In the genomic region with DNA sequence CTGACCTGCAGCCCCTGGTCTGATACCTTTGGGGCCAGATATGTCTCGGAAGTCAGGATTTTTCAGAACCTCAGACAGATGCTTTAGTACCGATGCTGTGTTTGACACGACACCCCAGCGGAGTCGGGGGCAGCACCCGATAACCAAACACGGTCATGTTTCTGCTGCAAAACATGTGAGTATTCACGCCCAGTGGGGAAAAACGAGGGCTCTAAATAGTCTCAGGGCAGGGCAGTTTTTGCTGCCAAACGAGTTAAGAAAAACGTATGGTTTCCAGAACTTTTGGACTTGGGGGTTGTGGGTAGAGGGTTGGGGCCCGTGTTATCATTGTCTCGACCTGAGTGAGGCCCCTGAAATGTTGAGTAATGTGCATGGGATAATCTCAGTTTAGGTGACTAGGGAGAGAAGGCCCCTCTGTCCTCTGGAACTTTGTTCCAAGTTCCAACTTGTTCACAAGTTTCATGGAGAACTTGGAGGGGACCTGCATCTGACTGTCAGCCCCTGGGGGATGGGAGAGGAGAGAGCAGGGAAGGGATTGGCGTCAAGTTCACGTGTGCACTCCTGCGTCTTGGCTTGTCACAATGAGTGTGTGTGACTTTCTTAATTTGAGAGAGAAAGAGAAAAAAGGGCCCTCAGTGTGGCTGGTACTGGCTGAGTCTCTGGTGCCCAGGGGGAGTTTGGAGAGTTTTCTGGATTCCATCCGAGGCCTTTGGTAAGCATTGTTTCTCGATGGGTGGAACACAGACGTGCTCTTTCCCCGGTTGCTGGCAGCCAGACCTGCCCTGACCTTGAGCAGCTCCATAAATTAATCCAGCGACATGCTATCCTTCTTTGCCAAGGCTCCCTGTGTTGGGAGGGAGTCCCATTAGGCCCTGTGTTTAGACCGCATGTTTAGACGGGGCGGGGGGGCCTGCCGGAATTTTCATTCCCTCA, we compare ENCODE assay signal across 1 cellular context.
TF ChIP-seq lines count a peak whose summit lies in the region.

No MANE protein-coding gene starts in this region.

TF ChIP-seq in HepG2, 621 proteins besides CTCF, POLR2A, EP300 and RAD21 (continued from another document and continues in another):
- TF ChIP-seq MLX (CRISPR knock-in tag; IDR thresholded peaks at IDR 0.05) (no peak), TRIM24 (CRISPR knock-in tag; IDR thresholded peaks at IDR 0.05) (no peak), TBX2 (CRISPR knock-in tag; IDR thresholded peaks at IDR 0.05; ENCODE audit: borderline replicate concordance) (peak; percentile 35; the same call in 1 of the 2 replicates), ZNF558 (CRISPR knock-in tag; IDR thresholded peaks at IDR 0.05; ENCODE audit: borderline replicate concordance) (no peak), ZNF501 (CRISPR knock-in tag; IDR thresholded peaks at IDR 0.05) (peak; percentile 44; the same call in 1 of the 2 replicates), SOX13 (IDR thresholded peaks at IDR 0.05) (no peak), SOX13 (CRISPR knock-in tag; conservative IDR thresholded peaks at IDR 0.05 in 1 of 2, IDR thresholded peaks at IDR 0.05 in 1 of 2) (0 out of 4 replicates have a peak, but pooled peaks of 1 of the 2 experiments have one; percentile 4), HDAC1 (CRISPR knock-in tag; IDR thresholded peaks at IDR 0.05) (peak; percentile 34; the same call in 1 of the 2 replicates), HIVEP1 (CRISPR knock-in tag; IDR thresholded peaks at IDR 0.05) (no peak), TAF15 (IDR thresholded peaks at IDR 0.05; ENCODE audit: low read depth, low read length, poor library complexity, severe bottlenecking) (no peak), TP53 (CRISPR knock-in tag; conservative IDR thresholded peaks at IDR 0.05) (no peak), SMYD3 (CRISPR knock-in tag; IDR thresholded peaks at IDR 0.05) (0 out of 2 replicates have a peak, but pooled peaks have one; percentile 24), ZNF510 (CRISPR knock-in tag; IDR thresholded peaks at IDR 0.05; ENCODE audit: low read depth) (no peak), RBM39 (IDR thresholded peaks at IDR 0.05; ENCODE audit: low read depth, low read length, poor library complexity, severe bottlenecking) (no peak), SRF (IDR thresholded peaks at IDR 0.05; ENCODE audit: low read depth, low read length) (no peak), ZNF776 (CRISPR knock-in tag; IDR thresholded peaks at IDR 0.05) (no peak), AFF4 (CRISPR knock-in tag; IDR thresholded peaks at IDR 0.05) (no peak), ZNF607 (CRISPR knock-in tag; IDR thresholded peaks at IDR 0.05; ENCODE audit: borderline replicate concordance) (no peak), RXRA (CRISPR knock-in tag; IDR thresholded peaks at IDR 0.05) (peak; percentile 24; the same call in 1 of the 2 replicates), NR1H2 (CRISPR knock-in tag; IDR thresholded peaks at IDR 0.05; ENCODE audit: borderline replicate concordance, low read depth) (no peak), ZC3H4 (CRISPR knock-in tag; IDR thresholded peaks at IDR 0.05; ENCODE audit: borderline replicate concordance) (no peak), ZNF737 (CRISPR knock-in tag; IDR thresholded peaks at IDR 0.05; ENCODE audit: borderline replicate concordance) (0 out of 2 replicates have a peak, but pooled peaks have one; percentile 57), AHR (CRISPR knock-in tag; IDR thresholded peaks at IDR 0.05) (no peak), ZNF772 (CRISPR knock-in tag; IDR thresholded peaks at IDR 0.05) (0 out of 2 replicates have a peak, but pooled peaks have one; percentile 56), KMT2B (CRISPR knock-in tag; IDR thresholded peaks at IDR 0.05) (0 out of 2 replicates have a peak, but pooled peaks have one; percentile 11), ETV6 (CRISPR knock-in tag; conservative IDR thresholded peaks at IDR 0.05) (no peak), ARID3A (IDR thresholded peaks at IDR 0.05; ENCODE audit: low read depth, low read length) (no peak), ZNF547 (CRISPR knock-in tag; IDR thresholded peaks at IDR 0.05) (no peak), DNMT1 (CRISPR knock-in tag; IDR thresholded peaks at IDR 0.05) (no peak), ZC3H13 (CRISPR knock-in tag; IDR thresholded peaks at IDR 0.05) (no peak), SP2 (CRISPR knock-in tag; IDR thresholded peaks at IDR 0.05) (no peak), TEAD3 (CRISPR knock-in tag; optimal IDR thresholded peaks at IDR 0.05; ENCODE audit: borderline replicate concordance) (no peak), TFAP4 (IDR thresholded peaks at IDR 0.05; ENCODE audit: borderline replicate concordance, low read depth) (no peak), SALL2 (CRISPR knock-in tag; IDR thresholded peaks at IDR 0.05) (no peak)
- TF ChIP-seq, protein P1, sequence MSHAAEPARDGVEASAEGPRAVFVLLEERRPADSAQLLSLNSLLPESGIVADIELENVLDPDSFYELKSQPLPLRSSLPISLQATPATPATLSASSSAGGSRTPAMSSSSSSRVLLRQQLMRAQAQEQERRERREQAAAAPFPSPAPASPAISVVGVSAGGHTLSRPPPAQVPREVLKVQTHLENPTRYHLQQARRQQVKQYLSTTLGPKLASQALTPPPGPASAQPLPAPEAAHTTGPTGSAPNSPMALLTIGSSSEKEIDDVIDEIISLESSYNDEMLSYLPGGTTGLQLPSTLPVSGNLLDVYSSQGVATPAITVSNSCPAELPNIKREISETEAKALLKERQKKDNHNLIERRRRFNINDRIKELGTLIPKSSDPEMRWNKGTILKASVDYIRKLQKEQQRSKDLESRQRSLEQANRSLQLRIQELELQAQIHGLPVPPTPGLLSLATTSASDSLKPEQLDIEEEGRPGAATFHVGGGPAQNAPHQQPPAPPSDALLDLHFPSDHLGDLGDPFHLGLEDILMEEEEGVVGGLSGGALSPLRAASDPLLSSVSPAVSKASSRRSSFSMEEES (CRISPR knock-in tag; IDR thresholded peaks at IDR 0.05) = no peak
- TF ChIP-seq, protein P2, sequence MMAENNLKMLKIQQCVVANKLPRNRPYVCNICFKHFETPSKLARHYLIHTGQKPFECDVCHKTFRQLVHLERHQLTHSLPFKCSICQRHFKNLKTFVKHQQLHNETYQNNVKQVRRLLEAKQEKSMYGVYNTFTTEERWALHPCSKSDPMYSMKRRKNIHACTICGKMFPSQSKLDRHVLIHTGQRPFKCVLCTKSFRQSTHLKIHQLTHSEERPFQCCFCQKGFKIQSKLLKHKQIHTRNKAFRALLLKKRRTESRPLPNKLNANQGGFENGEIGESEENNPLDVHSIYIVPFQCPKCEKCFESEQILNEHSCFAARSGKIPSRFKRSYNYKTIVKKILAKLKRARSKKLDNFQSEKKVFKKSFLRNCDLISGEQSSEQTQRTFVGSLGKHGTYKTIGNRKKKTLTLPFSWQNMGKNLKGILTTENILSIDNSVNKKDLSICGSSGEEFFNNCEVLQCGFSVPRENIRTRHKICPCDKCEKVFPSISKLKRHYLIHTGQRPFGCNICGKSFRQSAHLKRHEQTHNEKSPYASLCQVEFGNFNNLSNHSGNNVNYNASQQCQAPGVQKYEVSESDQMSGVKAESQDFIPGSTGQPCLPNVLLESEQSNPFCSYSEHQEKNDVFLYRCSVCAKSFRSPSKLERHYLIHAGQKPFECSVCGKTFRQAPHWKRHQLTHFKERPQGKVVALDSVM (CRISPR knock-in tag; IDR thresholded peaks at IDR 0.05) = no peak
- TF ChIP-seq, protein P3, sequence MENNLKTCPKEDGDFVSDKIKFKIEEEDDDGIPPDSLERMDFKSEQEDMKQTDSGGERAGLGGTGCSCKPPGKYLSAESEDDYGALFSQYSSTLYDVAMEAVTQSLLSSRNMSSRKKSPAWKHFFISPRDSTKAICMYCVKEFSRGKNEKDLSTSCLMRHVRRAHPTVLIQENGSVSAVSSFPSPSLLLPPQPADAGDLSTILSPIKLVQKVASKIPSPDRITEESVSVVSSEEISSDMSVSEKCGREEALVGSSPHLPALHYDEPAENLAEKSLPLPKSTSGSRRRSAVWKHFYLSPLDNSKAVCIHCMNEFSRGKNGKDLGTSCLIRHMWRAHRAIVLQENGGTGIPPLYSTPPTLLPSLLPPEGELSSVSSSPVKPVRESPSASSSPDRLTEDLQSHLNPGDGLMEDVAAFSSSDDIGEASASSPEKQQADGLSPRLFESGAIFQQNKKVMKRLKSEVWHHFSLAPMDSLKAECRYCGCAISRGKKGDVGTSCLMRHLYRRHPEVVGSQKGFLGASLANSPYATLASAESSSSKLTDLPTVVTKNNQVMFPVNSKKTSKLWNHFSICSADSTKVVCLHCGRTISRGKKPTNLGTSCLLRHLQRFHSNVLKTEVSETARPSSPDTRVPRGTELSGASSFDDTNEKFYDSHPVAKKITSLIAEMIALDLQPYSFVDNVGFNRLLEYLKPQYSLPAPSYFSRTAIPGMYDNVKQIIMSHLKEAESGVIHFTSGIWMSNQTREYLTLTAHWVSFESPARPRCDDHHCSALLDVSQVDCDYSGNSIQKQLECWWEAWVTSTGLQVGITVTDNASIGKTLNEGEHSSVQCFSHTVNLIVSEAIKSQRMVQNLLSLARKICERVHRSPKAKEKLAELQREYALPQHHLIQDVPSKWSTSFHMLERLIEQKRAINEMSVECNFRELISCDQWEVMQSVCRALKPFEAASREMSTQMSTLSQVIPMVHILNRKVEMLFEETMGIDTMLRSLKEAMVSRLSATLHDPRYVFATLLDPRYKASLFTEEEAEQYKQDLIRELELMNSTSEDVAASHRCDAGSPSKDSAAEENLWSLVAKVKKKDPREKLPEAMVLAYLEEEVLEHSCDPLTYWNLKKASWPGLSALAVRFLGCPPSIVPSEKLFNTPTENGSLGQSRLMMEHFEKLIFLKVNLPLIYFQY (CRISPR knock-in tag; IDR thresholded peaks at IDR 0.05; ENCODE audit: borderline replicate concordance) = no peak
- TF ChIP-seq, protein P4, sequence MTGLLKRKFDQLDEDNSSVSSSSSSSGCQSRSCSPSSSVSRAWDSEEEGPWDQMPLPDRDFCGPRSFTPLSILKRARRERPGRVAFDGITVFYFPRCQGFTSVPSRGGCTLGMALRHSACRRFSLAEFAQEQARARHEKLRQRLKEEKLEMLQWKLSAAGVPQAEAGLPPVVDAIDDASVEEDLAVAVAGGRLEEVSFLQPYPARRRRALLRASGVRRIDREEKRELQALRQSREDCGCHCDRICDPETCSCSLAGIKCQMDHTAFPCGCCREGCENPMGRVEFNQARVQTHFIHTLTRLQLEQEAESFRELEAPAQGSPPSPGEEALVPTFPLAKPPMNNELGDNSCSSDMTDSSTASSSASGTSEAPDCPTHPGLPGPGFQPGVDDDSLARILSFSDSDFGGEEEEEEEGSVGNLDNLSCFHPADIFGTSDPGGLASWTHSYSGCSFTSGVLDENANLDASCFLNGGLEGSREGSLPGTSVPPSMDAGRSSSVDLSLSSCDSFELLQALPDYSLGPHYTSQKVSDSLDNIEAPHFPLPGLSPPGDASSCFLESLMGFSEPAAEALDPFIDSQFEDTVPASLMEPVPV (CRISPR knock-in tag; IDR thresholded peaks at IDR 0.05) = no peak
- TF ChIP-seq, protein P5, sequence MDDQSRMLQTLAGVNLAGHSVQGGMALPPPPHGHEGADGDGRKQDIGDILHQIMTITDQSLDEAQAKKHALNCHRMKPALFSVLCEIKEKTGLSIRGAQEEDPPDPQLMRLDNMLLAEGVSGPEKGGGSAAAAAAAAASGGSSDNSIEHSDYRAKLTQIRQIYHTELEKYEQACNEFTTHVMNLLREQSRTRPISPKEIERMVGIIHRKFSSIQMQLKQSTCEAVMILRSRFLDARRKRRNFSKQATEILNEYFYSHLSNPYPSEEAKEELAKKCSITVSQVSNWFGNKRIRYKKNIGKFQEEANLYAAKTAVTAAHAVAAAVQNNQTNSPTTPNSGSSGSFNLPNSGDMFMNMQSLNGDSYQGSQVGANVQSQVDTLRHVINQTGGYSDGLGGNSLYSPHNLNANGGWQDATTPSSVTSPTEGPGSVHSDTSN (CRISPR knock-in tag; IDR thresholded peaks at IDR 0.05; ENCODE audit: borderline replicate concordance) = no peak
